Comparison of ENCODE assay signal across 9 cellular contexts in the genomic region with DNA sequence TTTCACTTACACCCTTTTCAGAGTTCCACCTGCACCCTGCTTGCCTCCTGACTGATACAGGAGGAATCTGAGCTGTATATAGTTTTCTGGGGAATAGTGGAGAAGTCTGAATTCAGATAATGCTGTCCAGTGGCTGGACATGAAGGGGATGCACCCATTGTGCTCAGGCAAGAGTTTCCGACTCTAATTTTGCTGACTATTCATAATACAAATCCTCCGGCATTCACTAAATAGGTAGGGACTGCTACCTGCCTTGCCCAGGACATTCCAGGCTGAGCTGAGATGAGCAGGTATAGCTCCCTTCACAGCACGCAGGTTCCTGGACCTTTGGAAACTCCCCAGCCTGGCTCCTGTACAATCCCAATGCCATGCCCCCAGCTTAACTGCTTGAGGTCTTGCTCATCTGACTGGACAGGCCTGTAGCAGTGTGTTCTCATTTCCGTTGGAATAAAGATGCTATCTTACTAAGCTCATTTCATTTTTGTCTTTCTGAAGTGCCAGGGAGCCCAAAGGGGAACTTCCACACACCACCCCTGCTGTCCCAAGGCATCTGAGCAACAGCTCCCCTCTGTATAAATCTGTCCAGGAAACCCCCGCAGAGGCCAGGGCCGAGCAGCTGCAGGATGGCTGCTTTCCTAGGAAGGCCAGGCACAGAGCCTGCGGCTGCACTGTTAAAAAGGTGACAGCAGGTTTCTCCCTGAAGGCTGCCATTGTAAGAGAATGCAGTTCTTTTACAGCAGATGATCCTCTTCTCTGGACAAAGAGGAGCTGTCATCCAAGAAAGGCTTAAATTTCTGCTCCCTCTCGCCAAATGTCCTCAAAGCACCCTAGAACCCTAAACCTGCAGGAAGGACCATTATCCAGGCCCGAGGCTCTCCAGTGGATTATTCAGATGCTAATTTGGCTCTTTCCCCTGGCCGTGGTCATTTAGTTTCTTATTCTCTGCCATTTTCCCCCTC. TPM values are rescaled to one million over a fixed set of nuclear protein-coding genes. Genes with fewer than 3 reads are reported as not detected.
DNase-seq lines count a peak whose midpoint lies in the region; ATAC-seq and TF ChIP-seq lines count a peak whose summit lies in the region.
"Had no signal": no experiment of that assay in that cellular context is flagged by ENCODE, and none has a peak within 500 bp of the region (broad histone marks: within the 10 kb centered on the region; RNA-seq: fewer than 3 reads in every experiment).

No MANE protein-coding gene starts in this region.

- H3K9me3 ChIP-seq in GM23248 (ENCODE audit: low read depth) = no peaks in the 10 kb centered on the region
- no peaks in the 10 kb centered on the region for H3K9me3 ChIP-seq in HUES6 (ENCODE audit: control insufficient read depth, insufficient read depth, low read depth, low read length)
- H3K9me3 ChIP-seq in iPS-20b (ENCODE audit: insufficient read depth, low read depth, low read length) = no peaks in the 10 kb centered on the region
- no peaks in the 10 kb centered on the region for H3K9me3 ChIP-seq in left lung

- no peak overlapping the region for H3K4me3 ChIP-seq in GM23248
- no peak overlapping the region for H3K4me3 ChIP-seq in HUES6 (ENCODE audit: low read depth, low read length)
- H3K4me3 ChIP-seq in iPS-20b (ENCODE audit: low read length) = peak overlapping the region; percentile 30; the same call in 1 of the 2 replicates
- no peak overlapping the region for H3K4me3 ChIP-seq in left lung

- ATAC-seq in GM18502 (IDR thresholded peaks at IDR 0.05; ENCODE audit: poor library complexity, unreplicated experiment) (peak; percentile 79), HG03139 (IDR thresholded peaks at IDR 0.05; ENCODE audit: unreplicated experiment) (no peak), left lung (no peak)

- H3K9ac ChIP-seq in GM23248 (no peak overlapping the region), HUES6 (ENCODE audit: low read length) (peak overlapping the region; percentile 26), iPS-20b (ENCODE audit: low read depth, low read length) (peak overlapping the region; percentile 35; the same call in 1 of the 2 replicates)

- no peaks in the 10 kb centered on the region for H3K9me2 ChIP-seq in GM23248 (ENCODE audit: insufficient read depth)

- H3K27ac ChIP-seq in GM23248 (no peak overlapping the region), HUES6 (ENCODE audit: low read depth, low read length) (peak overlapping the region; percentile 27; the same call in 1 of the 2 replicates), iPS-20b (ENCODE audit: low read length) (peak overlapping the region; percentile 5), left lung (no peak overlapping the region)

- H4K20me1 ChIP-seq in GM23248 (ENCODE audit: insufficient read depth) = no peaks in the 10 kb centered on the region

- intact Hi-C loops in left lung (cut with DNase I) = no loop called here

- in situ Hi-C loops in GM23248 (cut with MboI) = no loop called here

- H3K36me3 ChIP-seq in GM23248 (ENCODE audit: low read depth) (no peaks in the 10 kb centered on the region), HUES6 (ENCODE audit: control insufficient read depth, insufficient read depth, low read length) (no peaks in the 10 kb centered on the region), iPS-20b (ENCODE audit: insufficient read depth, low read depth, low read length) (no peaks in the 10 kb centered on the region; the same call in 1 of the 2 replicates), left lung (no peaks in the 10 kb centered on the region)

- DNase-seq in GM23248 = peak; percentile 48
- DNase-seq in activated CD8-positive, alpha-beta memory T cell treated with anti-CD3 and anti-CD28 coated beads, Interleukin-2, amount 50 U/mL, for 48 hours = no peak
- no peak for DNase-seq in foreskin melanocyte
- DNase-seq in left lung = no peak
- DNase-seq: hypothalamus had no signal

- no peaks in the 10 kb centered on the region for H3K79me2 ChIP-seq in GM23248 (ENCODE audit: insufficient read depth)

- WGBS in GM23248 (ENCODE audit: low coverage in 1 of 2, low lambda C conversion rate in 2 of 2, missing lambda C conversion rate in 2 of 2), 2 experiments = 53 to 55% methylated on average over 10 of the region's 10 CpGs

- no peak overlapping the region for H3K4me2 ChIP-seq in GM23248 (ENCODE audit: unreplicated experiment)

- no peak overlapping the region for H2AFZ ChIP-seq in GM23248

- H3K4me1 ChIP-seq in GM23248 (ENCODE audit: insufficient read depth) (peaks cover 18% of the 10 kb centered on the region), HUES6 (ENCODE audit: control insufficient read depth, insufficient read depth, low read length) (peaks cover 29% of the 10 kb centered on the region), iPS-20b (ENCODE audit: insufficient read depth, low read length) (peaks cover 22% of the 10 kb centered on the region), left lung (no peaks in the 10 kb centered on the region)

- peaks cover 10% of the 10 kb centered on the region; the same call in 1 of the 2 replicates for H3F3A ChIP-seq in GM23248 (ENCODE audit: insufficient read depth)

- H3K27me3 ChIP-seq in GM23248 (replicated peaks; ENCODE audit: insufficient read depth) = no peaks in the 10 kb centered on the region
- H3K27me3 ChIP-seq in HUES6 (ENCODE audit: control insufficient read depth, insufficient read depth, low read length) = no peaks in the 10 kb centered on the region
- H3K27me3 ChIP-seq in iPS-20b (ENCODE audit: insufficient read depth, low read length) = no peaks in the 10 kb centered on the region
- H3K27me3 ChIP-seq in left lung = no peaks in the 10 kb centered on the region

- TF ChIP-seq CTCF in left lung (IDR thresholded peaks at IDR 0.05) = no peak

RNA-seq across cellular contexts. Expression of a gene that starts 21.7 kb away (rescaled TPM):
- not detected in 2 replicates for total RNA-seq in GM23248 (2014; rRNA removed; shearing (Covaris generic))
- polyA plus RNA-seq in GM23248 (2016; fragmentation: Nextera tagmentation; extraction: Ambion mirVana) = 0.06 and 0.19 TPM in 2 replicates
- total RNA-seq in left lung = 1 to 10 TPM; 2.4 to 7.7 TPM

Comparison
In these comparisons a context has a peak if more than half of its experiments do, and no peak if none do; other contexts are left out.
1. H3K27ac ChIP-seq: peak in HUES6 (single experiment) and iPS-20b (single experiment); none in GM23248 (single experiment) and left lung (0 of 2).